In genomic region chr12:109358154-109358869, GRCh38 we compare ENCODE assay signal across 9 cellular contexts. TPM values are rescaled to one million over a fixed set of nuclear protein-coding genes. Genes with fewer than 3 reads are reported as not detected.
DNase-seq lines count a peak whose midpoint lies in the region; ATAC-seq and TF ChIP-seq lines count a peak whose summit lies in the region.
"Had no signal": no experiment of that assay in that cellular context is flagged by ENCODE, and none has a peak within 500 bp of the region (broad histone marks: within the 10 kb centered on the region; RNA-seq: fewer than 3 reads in every experiment).

No MANE protein-coding gene starts in this region.

- DNase-seq in GM10248 (ENCODE audit: extremely low spot score) (peak; percentile 49), NOMO-1 treated with dmso at 0.1 percent for 144 hours (lab: John Stamatoyannopoulos, UW; ENCODE audit: unreplicated experiment) (peak; percentile 3), foreskin melanocyte (peak; percentile 44), SK-N-DZ (ENCODE audit: low spot score) (no peak), DMS153 (lab: John Stamatoyannopoulos, UW) (no peak), DMS114 treated with DMSO at 0.1 percent for 48 hours (lab: John Stamatoyannopoulos, UW; ENCODE audit: unreplicated experiment) (no peak)
- DNase-seq: activated CD4-positive, alpha-beta T cell treated with anti-CD3 and anti-CD28 coated beads for 4 hours had no signal

- no peak for TF ChIP-seq CTCF in GM10248 (IDR thresholded peaks at IDR 0.05; ENCODE audit: control extremely low read depth, extremely low read depth, low read depth, missing control alignments)

- ATAC-seq in GM21528 (IDR thresholded peaks at IDR 0.05; ENCODE audit: low FRiP score, unreplicated experiment) = peak; percentile 73
- no peak for ATAC-seq in GM18502 (IDR thresholded peaks at IDR 0.05; ENCODE audit: poor library complexity, unreplicated experiment)

- CTCF ChIA-PET in GM10248 (lab: Yijun Ruan, JAX) = no interaction called here

- POLR2A ChIA-PET in GM10248 (lab: Yijun Ruan, JAX) = no interaction called here

RNA-seq across cellular contexts. Expression of gene MYO1H, which starts 10.6 kb away (rescaled TPM):
- polyA plus RNA-seq in SK-N-DZ (2014; cell fraction: cytosol; rRNA removed) = not detected in 2 replicates
- 0.35 TPM in 1 of 2 replicates, not detected in the other for polyA plus RNA-seq in SK-N-DZ (2014; cell fraction: nucleus; rRNA removed)

RNA-seq across cellular contexts. Expression of gene FOXN4, which starts 49.2 kb away (rescaled TPM):
- 2.2 and 2.6 TPM in 2 replicates for polyA plus RNA-seq in SK-N-DZ (2014; cell fraction: cytosol; rRNA removed)
- polyA plus RNA-seq in SK-N-DZ (2014; cell fraction: nucleus; rRNA removed) = 6.3 and 14.1 TPM in 2 replicates

Comparison
In these comparisons a context has a peak if more than half of its experiments do, and no peak if none do; other contexts are left out.
1. DNase-seq: peak in GM10248 (single experiment), NOMO-1 treated with dmso at 0.1 percent for 144 hours (single experiment) and foreskin melanocyte (single experiment); none in SK-N-DZ (single experiment), DMS153 (single experiment) and DMS114 treated with DMSO at 0.1 percent for 48 hours (single experiment).